12 cellular contexts compared by ENCODE assay signal in the genomic region with DNA sequence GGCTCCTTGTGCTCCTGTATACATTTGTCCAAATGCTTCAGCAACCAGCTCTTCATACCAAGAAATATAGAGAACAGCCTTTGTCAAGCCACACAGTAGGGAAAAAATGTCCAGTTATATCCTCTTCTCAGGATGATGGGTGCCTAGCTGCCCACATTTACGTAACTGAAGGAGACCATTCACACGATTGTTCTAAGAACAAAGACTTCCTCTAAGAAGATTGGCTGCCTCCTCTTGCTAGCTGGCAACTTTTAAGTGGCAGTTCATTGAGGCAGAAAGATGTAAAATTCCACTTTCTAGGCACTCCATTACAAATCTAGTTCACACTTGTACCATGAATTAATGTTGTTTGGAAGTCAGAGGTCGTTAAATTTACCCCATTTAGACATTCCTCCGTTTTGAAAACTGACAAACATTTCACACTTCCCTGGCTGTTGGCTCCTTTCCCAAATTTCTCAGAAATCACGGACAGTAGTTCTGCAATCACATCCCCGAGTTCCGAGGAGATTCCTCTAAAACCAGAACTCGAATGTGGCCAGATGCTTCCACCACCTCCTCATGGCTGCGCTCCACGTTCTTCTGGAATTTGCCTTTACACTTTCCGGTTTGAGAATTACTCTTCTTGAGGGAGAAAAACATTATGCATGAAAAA. TPM values are rescaled to one million over a fixed set of nuclear protein-coding genes. Genes with fewer than 3 reads are reported as not detected.
DNase-seq lines count a peak whose midpoint lies in the region; ATAC-seq and TF ChIP-seq lines count a peak whose summit lies in the region.
"Had no signal": no experiment of that assay in that cellular context is flagged by ENCODE, and none has a peak within 500 bp of the region (broad histone marks: within the 10 kb centered on the region; RNA-seq: fewer than 3 reads in every experiment).

No MANE protein-coding gene starts in this region.

- peak; percentile 29 for DNase-seq in AG08396 (ENCODE audit: low spot score)
- no peak for DNase-seq in heart right ventricle
- no peak for DNase-seq in osteocyte (ENCODE audit: extremely low spot score, unreplicated experiment)
- no peak for DNase-seq in posterior vena cava (ENCODE audit: low spot score)
- DNase-seq in mucosa of descending colon, result no peak
- no peak for DNase-seq in activated CD4-positive, CD25-positive, alpha-beta regulatory T cell (lab: John Stamatoyannopoulos, UW)
- DNase-seq in GM20000 (ENCODE audit: low spot score), result no peak
- DNase-seq: activated T-cell treated with anti-CD3 and anti-CD28 coated beads, Interleukin-2, amount 50 U/mL, for 1 hour; brain microvascular endothelial cell; PC-3 had no signal

- peaks cover 18% of the 10 kb centered on the region for H3K4me1 Mint-ChIP-seq in osteocyte (ENCODE audit: unreplicated experiment)

- ATAC-seq in heart right ventricle (peak in 6 of 8 donors; percentile 34 to 61 (median 50)), mucosa of descending colon (no peak)
- ATAC-seq: left lobe of liver, PC-3 had no signal

- no peaks in the 10 kb centered on the region for H3K27me3 ChIP-seq in heart right ventricle
- H3K27me3 ChIP-seq: brain microvascular endothelial cell had no signal

- H3K27me3 Mint-ChIP-seq in osteocyte (ENCODE audit: unreplicated experiment), result peaks cover 2% of the 10 kb centered on the region

- H3K4me3 ChIP-seq in heart right ventricle (no peak overlapping the region), mucosa of descending colon (no peak overlapping the region)

- H3K4me1 ChIP-seq in heart right ventricle, result peaks cover 0 to 22% (median 13%) of the 10 kb centered on the region in 9 donors
- peaks cover 5% of the 10 kb centered on the region for H3K4me1 ChIP-seq in mucosa of descending colon (ENCODE audit: low read depth)

- H3K27ac Mint-ChIP-seq in osteocyte (ENCODE audit: unreplicated experiment), result peak overlapping the region; percentile 45

- peak overlapping the region; percentile 72 for H3K27ac ChIP-seq in angular gyrus (ENCODE audit: low read depth, low read length)
- H3K27ac ChIP-seq in heart right ventricle, result peak overlapping the region in 4 of 10 donors; percentile 2 to 41 (median 22)
- H3K27ac ChIP-seq: brain microvascular endothelial cell had no signal

- intact Hi-C loops in heart right ventricle (cut with DNase I), result no loop called here
- intact Hi-C loops in posterior vena cava (cut with DNase I), result no loop called here
- intact Hi-C loops in mucosa of descending colon (cut with DNase I, micrococcal nuclease), result no loop called here

- no peak for TF ChIP-seq CTCF in heart right ventricle (IDR thresholded peaks at IDR 0.05)
- no peak for TF ChIP-seq CTCF in osteocyte (IDR thresholded peaks at IDR 0.05)
- no peak for TF ChIP-seq CTCF in mucosa of descending colon (IDR thresholded peaks at IDR 0.05)
- TF ChIP-seq CTCF in GM20000 (IDR thresholded peaks at IDR 0.05; ENCODE audit: extremely low read depth, missing control alignments), result no peak

- H3K36me3 Mint-ChIP-seq in osteocyte (ENCODE audit: unreplicated experiment), result no peaks in the 10 kb centered on the region

- H3K9me3 ChIP-seq in heart right ventricle (peaks cover 0 to 6% (median 0%) of the 10 kb centered on the region in 11 donors), mucosa of descending colon (no peaks in the 10 kb centered on the region)

- H3K36me3 ChIP-seq in heart right ventricle (no peaks in the 10 kb centered on the region), mucosa of descending colon (ENCODE audit: low read depth) (no peaks in the 10 kb centered on the region)
- H3K36me3 ChIP-seq: brain microvascular endothelial cell had no signal

- 53 to 54% methylated on average over 11 of the region's 11 CpGs for WGBS in heart right ventricle, 2 donors

- H3K9me3 Mint-ChIP-seq in osteocyte (ENCODE audit: unreplicated experiment), result peaks cover 6% of the 10 kb centered on the region

- no peak overlapping the region for H3K4me3 Mint-ChIP-seq in osteocyte (ENCODE audit: unreplicated experiment)

RNA-seq across cellular contexts. Expression of a gene that starts 45.6 kb away (rescaled TPM):
- total RNA-seq in heart right ventricle (10 to 100 TPM in 6 of 10 donors, 1 to 10 TPM in 4; 6.3 to 26.2 (median 12.3) TPM), osteocyte (27.9 and 36.2 TPM in 2 replicates), posterior vena cava (10 to 100 TPM; 64.1 to 68.7 TPM), mucosa of descending colon (10 to 100 TPM in 2 of 3 donors, 1 to 10 TPM in 1; 6.5 to 34.4 (median 19.9) TPM)
- 10 to 100 TPM; 11.5 to 15.1 TPM for polyA plus RNA-seq in heart right ventricle
